In the genomic region with DNA sequence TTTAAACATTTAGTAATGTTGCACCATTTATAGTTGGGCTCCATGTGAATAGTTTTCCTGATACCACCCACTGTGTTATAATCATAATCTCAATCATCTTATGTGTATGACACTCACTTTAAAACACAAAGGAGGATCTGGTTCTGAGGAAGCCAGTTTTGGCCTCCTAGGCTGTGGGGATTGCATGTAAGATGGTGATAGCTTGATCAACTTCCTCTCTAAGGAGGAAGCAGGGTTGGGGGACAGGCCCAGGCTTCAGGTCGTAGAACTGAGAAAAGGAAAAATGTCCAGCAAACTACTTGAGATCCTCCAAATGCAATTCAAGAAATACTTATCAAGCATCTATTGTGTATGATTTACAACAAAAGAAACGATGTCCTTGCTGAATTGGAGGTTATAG, we compare ENCODE assay signal across 19 cellular contexts.
"Had no signal": no experiment of that assay in that cellular context is flagged by ENCODE, and none has a peak within 500 bp of the region (broad histone marks: within the 10 kb centered on the region; RNA-seq: fewer than 3 reads in every experiment).

No MANE protein-coding gene starts in this region.

- H3K27me3 Mint-ChIP-seq: central memory CD8-positive, alpha-beta T cell; stimulated activated naive CD8-positive, alpha-beta T cell treated with anti-CD3 and anti-CD28 coated beads, Interleukin-15, amount 100 ng/mL, for 72 hours had no signal

- H3K4me3 Mint-ChIP-seq: central memory CD8-positive, alpha-beta T cell; natural killer cell; stimulated activated naive CD8-positive, alpha-beta T cell treated with anti-CD3 and anti-CD28 coated beads, Interleukin-15, amount 100 ng/mL, for 72 hours had no signal

- H3K36me3 Mint-ChIP-seq: natural killer cell had no signal

- H3K9me3 Mint-ChIP-seq: central memory CD8-positive, alpha-beta T cell; natural killer cell; stimulated activated naive CD8-positive, alpha-beta T cell treated with anti-CD3 and anti-CD28 coated beads, Interleukin-15, amount 100 ng/mL, for 72 hours had no signal

- H3K27ac Mint-ChIP-seq: natural killer cell; stimulated activated naive CD8-positive, alpha-beta T cell treated with anti-CD3 and anti-CD28 coated beads, Interleukin-15, amount 100 ng/mL, for 72 hours had no signal

- DNase-seq: activated CD4-positive, alpha-beta T cell treated with anti-CD3 and anti-CD28 coated beads, Interleukin-2, amount 50 U/mL, for 1 hour; activated CD8-positive, alpha-beta memory T cell treated with anti-CD3 and anti-CD28 coated beads, Interleukin-2, amount 50 U/mL, for 4 hours; activated effector memory CD4-positive, alpha-beta T cell treated with anti-CD3 and anti-CD28 coated beads, Interleukin-2, amount 50 U/mL, for 16 hours; activated naive CD4-positive, alpha-beta T cell treated with anti-CD3 and anti-CD28 coated beads, Interleukin-2, amount 50 U/mL, for 16 hours; activated T-cell treated with anti-CD3 and anti-CD28 coated beads, Interleukin-2, amount 50 U/mL, for 4 hours; aorta; colonic mucosa; foreskin keratinocyte; hypothalamus; islet precursor cell; natural killer cell; pancreas; right lobe of liver; small intestine; stimulated activated CD4-positive, alpha-beta T cell treated with anti-CD3 and anti-CD28 coated beads, Interleukin-15, amount 100 ng/mL, for 24 hours; stimulated activated CD4-positive, alpha-beta T cell treated with anti-CD3 and anti-CD28 coated beads, Interleukin-2, amount 100 ng/mL, for 48 hours; stimulated activated naive CD8-positive, alpha-beta T cell treated with anti-CD3 and anti-CD28 coated beads, Interleukin-15, amount 100 ng/mL, for 72 hours; transverse colon had no signal
